Comparison of ENCODE assay signal across 20 cellular contexts in the genomic region with DNA sequence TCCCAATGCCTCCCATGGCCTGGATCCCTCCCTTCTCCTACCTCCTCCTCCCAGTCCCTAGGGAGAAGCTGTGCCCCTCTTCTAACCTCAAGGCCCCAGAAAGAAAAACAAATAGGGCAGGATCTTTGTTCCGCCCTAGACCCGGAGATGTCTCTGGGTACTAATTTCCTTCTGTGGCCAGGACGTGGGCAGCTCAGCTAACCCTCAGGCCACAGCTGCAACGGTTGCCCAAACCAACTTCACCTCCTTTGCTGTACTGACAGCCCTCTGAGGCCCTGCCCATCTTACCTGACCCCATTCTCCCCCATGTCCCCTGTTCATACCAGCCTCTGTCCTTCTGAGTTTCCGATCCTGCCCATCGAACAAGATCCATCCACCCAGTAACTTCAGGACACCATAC.
A peak's percentile ranks its signal among the peaks of the same experiment; 100 is the strongest.
DNase-seq lines count a peak whose midpoint lies in the region; ATAC-seq lines count a peak whose summit lies in the region.
"Had no signal": no experiment of that assay in that cellular context is flagged by ENCODE, and none has a peak within 500 bp of the region (broad histone marks: within the 10 kb centered on the region; RNA-seq: fewer than 3 reads in every experiment).

No MANE protein-coding gene starts in this region.

- no peaks in the 10 kb centered on the region for H3K9me3 Mint-ChIP-seq in activated CD4-positive, alpha-beta T cell treated with anti-CD3 and anti-CD28 coated beads, Interleukin-2, amount 10 ng/mL, durations not matched to agents 7 days and 5 days
- H3K9me3 Mint-ChIP-seq in CD4-positive, CD25-positive, alpha-beta regulatory T cell, result no peaks in the 10 kb centered on the region
- H3K9me3 Mint-ChIP-seq in T-helper 1 cell treated with Interleukin-12 subunit alpha and Interleukin-12 subunit beta and Interleukin-4 antibody, amounts not matched to agents 30 μg/mL and 1 μg/mL, for 36 hours, result peaks cover 3% of the 10 kb centered on the region
- H3K9me3 Mint-ChIP-seq: GM23338 had no signal

- DNase-seq in activated CD4-positive, alpha-beta T cell treated with anti-CD3 and anti-CD28 coated beads, Interleukin-2, amount 10 ng/mL, durations not matched to agents 7 days and 5 days, result peak; percentile 25
- DNase-seq in activated CD4-positive, alpha-beta T cell treated with anti-CD3 and anti-CD28 coated beads for 4 hours, result no peak
- DNase-seq in CD4-positive, CD25-positive, alpha-beta regulatory T cell, result peak in 1 of 3 donors; percentile 17
- DNase-seq in NCI-H345 treated with DMSO at 0.1 percent for 48 hours (lab: John Stamatoyannopoulos, UW; ENCODE audit: unreplicated experiment) (no peak), SW480 (ENCODE audit: low spot score) (no peak)
- DNase-seq: 8988T, DMS53, NCI-H1105 treated with DMSO at 0.1 percent for 48 hours, NCI-H187, NCI-H446 treated with DMSO at 0.1 percent for 48 hours, NCI-H774, Peyer's patch, Right ventricle myocardium superior had no signal

- H3K4me3 ChIP-seq in CD4-positive, CD25-positive, alpha-beta regulatory T cell (ENCODE audit: low read depth, low read length), result no peak overlapping the region
- H3K4me3 ChIP-seq: GM23338, K562, Peyer's patch had no signal

- no peak for ATAC-seq in CD4-positive, CD25-positive, alpha-beta regulatory T cell (ENCODE audit: low read depth in 2 of 2)
- no peak for ATAC-seq in GM18858 (IDR thresholded peaks at IDR 0.05; ENCODE audit: unreplicated experiment)
- ATAC-seq: GM23338, K562 had no signal

- CTCF ChIA-PET in activated CD4-positive, alpha-beta T cell treated with anti-CD3 and anti-CD28 coated beads, Interleukin-2, amount 10 ng/mL, durations not matched to agents 7 days and 5 days (lab: Charles Lee), result interaction anchor here (0.6 to 1.2 kb wide), 2 partner anchors 56 to 814 kb away, joined by 3 to 5 read pairs; no protein-coding TSS in a partner anchor

- no peaks in the 10 kb centered on the region for H3K27me3 Mint-ChIP-seq in activated CD4-positive, alpha-beta T cell treated with anti-CD3 and anti-CD28 coated beads, Interleukin-2, amount 10 ng/mL, durations not matched to agents 7 days and 5 days
- no peaks in the 10 kb centered on the region for H3K27me3 Mint-ChIP-seq in CD4-positive, CD25-positive, alpha-beta regulatory T cell
- peaks cover 6% of the 10 kb centered on the region for H3K27me3 Mint-ChIP-seq in T-helper 1 cell treated with Interleukin-12 subunit alpha and Interleukin-12 subunit beta and Interleukin-4 antibody, amounts not matched to agents 30 μg/mL and 1 μg/mL, for 36 hours (ENCODE audit: low read depth)

- H3K9me3 ChIP-seq in CD4-positive, CD25-positive, alpha-beta regulatory T cell (ENCODE audit: control insufficient read depth in 2 of 2, low read length in 2 of 2), result no peaks in the 10 kb centered on the region
- H3K9me3 ChIP-seq: Peyer's patch had no signal

- no peaks in the 10 kb centered on the region for H3K27me3 ChIP-seq in CD4-positive, CD25-positive, alpha-beta regulatory T cell (ENCODE audit: control insufficient read depth, insufficient read depth, low read length)
- H3K27me3 ChIP-seq in layer of hippocampus (ENCODE audit: control insufficient read depth, insufficient read depth, low read length), result no peaks in the 10 kb centered on the region
- H3K27me3 ChIP-seq: Peyer's patch had no signal

- H3K27ac Mint-ChIP-seq in activated CD4-positive, alpha-beta T cell treated with anti-CD3 and anti-CD28 coated beads, Interleukin-2, amount 10 ng/mL, durations not matched to agents 7 days and 5 days, result peak overlapping the region; percentile 72
- H3K27ac Mint-ChIP-seq in CD4-positive, CD25-positive, alpha-beta regulatory T cell, result peak overlapping the region in 2 of 3 donors; percentile 42 to 81
- H3K27ac Mint-ChIP-seq in T-helper 1 cell treated with Interleukin-12 subunit alpha and Interleukin-12 subunit beta and Interleukin-4 antibody, amounts not matched to agents 30 μg/mL and 1 μg/mL, for 36 hours, result no peak overlapping the region
- H3K27ac Mint-ChIP-seq: GM23338 had no signal

- H3K4me1 ChIP-seq in CD4-positive, CD25-positive, alpha-beta regulatory T cell (ENCODE audit: control insufficient read depth, insufficient read depth, low read length, poor library complexity, severe bottlenecking), result peaks cover 24% of the 10 kb centered on the region
- H3K4me1 ChIP-seq: Peyer's patch had no signal

- H3K36me3 ChIP-seq in CD4-positive, CD25-positive, alpha-beta regulatory T cell (ENCODE audit: control insufficient read depth, insufficient read depth, low read length), result no peaks in the 10 kb centered on the region
- H3K36me3 ChIP-seq: Peyer's patch had no signal

- H3K4me1 Mint-ChIP-seq in activated CD4-positive, alpha-beta T cell treated with anti-CD3 and anti-CD28 coated beads, Interleukin-2, amount 10 ng/mL, durations not matched to agents 7 days and 5 days, result peaks cover 56% of the 10 kb centered on the region
- peaks cover 25 to 40% (median 30%) of the 10 kb centered on the region in 4 donors for H3K4me1 Mint-ChIP-seq in CD4-positive, CD25-positive, alpha-beta regulatory T cell
- H3K4me1 Mint-ChIP-seq in T-helper 1 cell treated with Interleukin-12 subunit alpha and Interleukin-12 subunit beta and Interleukin-4 antibody, amounts not matched to agents 30 μg/mL and 1 μg/mL, for 36 hours (ENCODE audit: low read depth), result peaks cover 36% of the 10 kb centered on the region

- H3K36me3 Mint-ChIP-seq in activated CD4-positive, alpha-beta T cell treated with anti-CD3 and anti-CD28 coated beads, Interleukin-2, amount 10 ng/mL, durations not matched to agents 7 days and 5 days (ENCODE audit: low read depth), result peaks cover 12% of the 10 kb centered on the region
- peaks cover 5% of the 10 kb centered on the region for H3K36me3 Mint-ChIP-seq in CD4-positive, CD25-positive, alpha-beta regulatory T cell
- no peaks in the 10 kb centered on the region for H3K36me3 Mint-ChIP-seq in T-helper 1 cell treated with Interleukin-12 subunit alpha and Interleukin-12 subunit beta and Interleukin-4 antibody, amounts not matched to agents 30 μg/mL and 1 μg/mL, for 36 hours (ENCODE audit: low read depth)

- POLR2A ChIA-PET in activated CD4-positive, alpha-beta T cell treated with anti-CD3 and anti-CD28 coated beads, Interleukin-2, amount 10 ng/mL, durations not matched to agents 7 days and 5 days (lab: Charles Lee), result no interaction called here

- H3K27ac ChIP-seq in CD4-positive, CD25-positive, alpha-beta regulatory T cell (ENCODE audit: insufficient read depth, low read length, poor library complexity, severe bottlenecking), result no peak overlapping the region
- H3K27ac ChIP-seq in layer of hippocampus (ENCODE audit: low read depth, low read length), result peak overlapping the region; percentile 2
- H3K27ac ChIP-seq: C4-2B, HL-60, Peyer's patch had no signal

- H3K4me3 Mint-ChIP-seq in activated CD4-positive, alpha-beta T cell treated with anti-CD3 and anti-CD28 coated beads, Interleukin-2, amount 10 ng/mL, durations not matched to agents 7 days and 5 days, result peak overlapping the region; percentile 30
- peak overlapping the region in 3 of 4 donors; percentile 4 to 78 (median 11) for H3K4me3 Mint-ChIP-seq in CD4-positive, CD25-positive, alpha-beta regulatory T cell
- peak overlapping the region; percentile 14 for H3K4me3 Mint-ChIP-seq in T-helper 1 cell treated with Interleukin-12 subunit alpha and Interleukin-12 subunit beta and Interleukin-4 antibody, amounts not matched to agents 30 μg/mL and 1 μg/mL, for 36 hours
- H3K4me3 Mint-ChIP-seq: GM23338 had no signal
